In the genomic region with DNA sequence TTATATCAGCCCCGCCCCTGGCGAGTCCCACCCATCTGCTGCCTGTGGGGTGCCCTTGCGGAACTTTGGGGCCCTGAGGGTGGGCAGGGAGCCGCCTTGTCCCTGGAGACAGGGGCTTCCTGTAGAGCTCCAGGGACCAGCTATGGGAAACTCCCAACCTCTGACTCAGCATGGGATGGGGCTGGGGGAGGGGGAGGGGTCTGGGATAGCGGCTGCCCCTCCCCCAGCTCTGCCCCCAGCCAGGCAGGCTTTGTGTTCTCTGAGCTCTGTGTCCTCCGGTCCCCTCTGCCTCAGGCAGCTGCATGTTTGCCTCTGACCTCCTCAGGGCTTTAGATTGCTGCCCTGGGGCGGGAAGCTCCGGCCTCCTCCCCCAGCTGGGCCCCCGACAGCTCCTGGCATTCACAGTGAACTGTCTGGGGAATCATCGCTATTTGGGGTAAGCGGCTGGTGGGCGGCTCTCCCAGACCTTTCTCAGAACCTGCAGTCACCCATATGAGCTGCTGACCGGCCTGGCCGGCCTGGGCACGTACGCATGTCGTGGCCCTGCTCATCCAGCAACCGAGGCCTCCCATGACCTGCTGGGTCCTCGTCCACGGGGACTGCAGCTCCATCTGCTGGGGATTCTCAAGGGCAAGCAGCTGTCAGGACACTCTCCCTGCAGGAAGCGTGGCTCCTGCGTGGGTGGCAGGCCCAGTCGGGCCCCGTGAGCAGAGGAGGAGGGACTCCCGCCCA, we compare ENCODE assay signal across 10 cellular contexts. TPM values are rescaled to one million over a fixed set of nuclear protein-coding genes. Genes with fewer than 3 reads are reported as not detected.
DNase-seq lines count a peak whose midpoint lies in the region; ATAC-seq and TF ChIP-seq lines count a peak whose summit lies in the region.
"Had no signal": no experiment of that assay in that cellular context is flagged by ENCODE, and none has a peak within 500 bp of the region (broad histone marks: within the 10 kb centered on the region; RNA-seq: fewer than 3 reads in every experiment).

No MANE protein-coding gene starts in this region.

- H3K9me3 ChIP-seq in SK-N-MC (ENCODE audit: low read depth, low read length): no peaks in the 10 kb centered on the region
- no peaks in the 10 kb centered on the region for H3K9me3 ChIP-seq in body of pancreas

- WGBS in body of pancreas, 2 donors: 76 to 97% methylated on average over 5 to 25 of the region's 25 CpGs

- ATAC-seq in body of pancreas (no peak), HG02981 (IDR thresholded peaks at IDR 0.05; ENCODE audit: unreplicated experiment) (no peak), HG02884 (IDR thresholded peaks at IDR 0.05; ENCODE audit: unreplicated experiment) (no peak)

- intact Hi-C loops in posterior vena cava (cut with DNase I) (no loop called here), body of pancreas (cut with DNase I) (no loop called here)

- H3K4me3 ChIP-seq in SK-N-MC: peak overlapping the region; percentile 65
- H3K4me3 ChIP-seq in body of pancreas: no peak overlapping the region

- no peaks in the 10 kb centered on the region for H3K4me1 ChIP-seq in body of pancreas

- TF ChIP-seq POLR2A in body of pancreas (IDR thresholded peaks at IDR 0.05): no peak

- H3K9ac ChIP-seq in SK-N-MC (ENCODE audit: insufficient read length): peak overlapping the region; percentile 37

- DNase-seq in EL (peak; percentile 69), SK-N-MC (ENCODE audit: low read depth, low spot score) (peak; percentile 47), glomerular visceral epithelial cell (ENCODE audit: extremely low spot score) (peak; percentile 70), posterior vena cava (ENCODE audit: low spot score) (peak; percentile 80), body of pancreas (no peak)
- DNase-seq in central memory CD4-positive, alpha-beta T cell: no peak
- DNase-seq: MM.1S, occipital lobe had no signal

- peak overlapping the region; percentile 86 for H3K27ac ChIP-seq in SK-N-MC
- no peak overlapping the region for H3K27ac ChIP-seq in body of pancreas

- H3K36me3 ChIP-seq in SK-N-MC (ENCODE audit: insufficient read depth, low read length) (no peaks in the 10 kb centered on the region), body of pancreas (replicated peaks in 1 of 2; ENCODE audit: insufficient read depth in 1 of 2, low read depth in 2 of 2) (peaks cover 0 to 3% of the 10 kb centered on the region in 2 donors)

- H3K27me3 ChIP-seq in body of pancreas: no peaks in the 10 kb centered on the region

- TF ChIP-seq CTCF in body of pancreas (IDR thresholded peaks at IDR 0.05): no peak

RNA-seq across cellular contexts. Expression of gene ARHGEF16, which starts 17.1 kb away (rescaled TPM):
- total RNA-seq in posterior vena cava (under 1 TPM; 0.29 to 0.32 TPM), body of pancreas (10 to 100 TPM; 17.1 to 22.1 TPM)

Comparison
In these comparisons a context has a peak if more than half of its experiments do, and no peak if none do; other contexts are left out.
1. DNase-seq: peak in EL (single experiment), SK-N-MC (single experiment), glomerular visceral epithelial cell (single experiment) and posterior vena cava (single experiment); none in body of pancreas (0 of 4) and central memory CD4-positive, alpha-beta T cell (single experiment).
2. RNA of gene ARHGEF16, which starts 17.1 kb away (total RNA-seq): 17.1 to 22.1 TPM in body of pancreas; 0.29 to 0.32 TPM in posterior vena cava; every median in the first group is over 10 times any median in the second.